In the genomic region with DNA sequence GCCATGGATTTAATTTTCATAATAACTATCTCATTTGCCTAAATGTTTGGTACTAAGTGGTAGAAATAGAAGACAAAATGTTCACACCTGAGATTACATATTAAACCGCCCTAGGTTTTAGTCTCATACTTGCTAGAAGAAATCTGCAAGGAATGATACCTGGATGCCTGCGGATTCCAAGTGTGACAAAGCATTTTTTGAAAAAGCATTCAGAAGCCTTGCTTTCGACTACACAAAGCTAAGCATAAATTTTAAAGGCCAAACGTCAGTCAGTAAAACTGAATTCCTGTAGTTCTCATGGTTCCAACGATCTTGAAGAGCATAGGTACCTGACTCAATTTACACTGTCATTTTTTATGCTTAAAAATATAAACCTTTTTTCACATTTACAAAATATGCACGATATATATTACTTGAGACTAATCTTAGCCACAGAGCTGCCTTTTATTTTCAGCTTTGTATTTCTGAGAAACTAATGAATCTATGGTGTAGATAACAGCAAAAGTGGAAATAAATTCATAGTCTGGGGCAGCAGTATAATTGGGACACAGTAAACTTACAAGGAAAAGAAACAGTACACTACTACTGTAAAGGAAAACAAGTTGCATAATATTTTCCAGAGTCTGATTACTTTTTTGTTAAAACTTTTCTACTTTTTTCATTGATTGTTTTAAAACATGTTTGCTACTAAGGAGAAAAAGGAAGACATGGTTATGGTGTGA, we compare ENCODE assay signal across 10 cellular contexts. TPM values are rescaled to one million over a fixed set of nuclear protein-coding genes. Genes with fewer than 3 reads are reported as not detected.
A peak's percentile ranks its signal among the peaks of the same experiment; 100 is the strongest.
DNase-seq lines count a peak whose midpoint lies in the region; ATAC-seq and TF ChIP-seq lines count a peak whose summit lies in the region.
"Had no signal": no experiment of that assay in that cellular context is flagged by ENCODE, and none has a peak within 500 bp of the region (broad histone marks: within the 10 kb centered on the region; RNA-seq: fewer than 3 reads in every experiment).

No MANE protein-coding gene starts in this region.

- peak overlapping the region; percentile 96 for H3K27ac Mint-ChIP-seq in T-helper 2 cell treated with Interferon-gamma antibody and Interleukin-4, amounts not matched to agents 5 μg/mL and 100 μg/mL, for 36 hours
- H3K27ac Mint-ChIP-seq in glutamatergic neuron (ENCODE audit: unreplicated experiment) = no peak overlapping the region
- H3K27ac Mint-ChIP-seq in stimulated activated effector memory CD8-positive, alpha-beta T cell treated with anti-CD3 and anti-CD28 coated beads, Interleukin-12 subunit alpha, Interleukin-12 subunit beta, amount 100 ng/mL, for 72 hours = peak overlapping the region; percentile 87

- no peaks in the 10 kb centered on the region for H3K27me3 Mint-ChIP-seq in T-helper 2 cell treated with Interferon-gamma antibody and Interleukin-4, amounts not matched to agents 5 μg/mL and 100 μg/mL, for 36 hours (ENCODE audit: low read depth)
- H3K27me3 Mint-ChIP-seq in glutamatergic neuron (ENCODE audit: unreplicated experiment) = no peaks in the 10 kb centered on the region

- H3K4me1 Mint-ChIP-seq in T-helper 2 cell treated with Interferon-gamma antibody and Interleukin-4, amounts not matched to agents 5 μg/mL and 100 μg/mL, for 36 hours (ENCODE audit: low read depth) = peaks cover 40% of the 10 kb centered on the region
- peaks cover 3% of the 10 kb centered on the region for H3K4me1 Mint-ChIP-seq in glutamatergic neuron (ENCODE audit: low read depth, unreplicated experiment)
- H3K4me1 Mint-ChIP-seq in stimulated activated effector memory CD8-positive, alpha-beta T cell treated with anti-CD3 and anti-CD28 coated beads, Interleukin-12 subunit alpha, Interleukin-12 subunit beta, amount 100 ng/mL, for 72 hours = peaks cover 22% of the 10 kb centered on the region

- no peak for DNase-seq in T-helper 2 cell treated with Interferon-gamma antibody and Interleukin-4, amounts not matched to agents 5 μg/mL and 100 μg/mL, for 36 hours (ENCODE audit: low spot score)
- DNase-seq in T-helper 2 cell = no peak
- no peak for DNase-seq in glutamatergic neuron
- DNase-seq in stimulated activated effector memory CD8-positive, alpha-beta T cell treated with anti-CD3 and anti-CD28 coated beads, Interleukin-12 subunit alpha, Interleukin-12 subunit beta, amount 100 ng/mL, for 72 hours (ENCODE audit: low spot score in 2 of 2) = no peak
- DNase-seq: foreskin fibroblast, SHP77 treated with DMSO at 0.1 percent for 48 hours had no signal

- H3K4me3 Mint-ChIP-seq in T-helper 2 cell treated with Interferon-gamma antibody and Interleukin-4, amounts not matched to agents 5 μg/mL and 100 μg/mL, for 36 hours = peak overlapping the region; percentile 92
- peak overlapping the region; percentile 78 for H3K4me3 Mint-ChIP-seq in glutamatergic neuron (ENCODE audit: unreplicated experiment)
- H3K4me3 Mint-ChIP-seq in stimulated activated effector memory CD8-positive, alpha-beta T cell treated with anti-CD3 and anti-CD28 coated beads, Interleukin-12 subunit alpha, Interleukin-12 subunit beta, amount 100 ng/mL, for 72 hours = peak overlapping the region; percentile 78

- no peak for TF ChIP-seq CTCF in VCaP (conservative IDR thresholded peaks at IDR 0.05)
- TF ChIP-seq CTCF in glutamatergic neuron (IDR thresholded peaks at IDR 0.05; ENCODE audit: partially characterized antibody, unreplicated experiment) = no peak

- peaks cover 3% of the 10 kb centered on the region for H3K36me3 Mint-ChIP-seq in T-helper 2 cell treated with Interferon-gamma antibody and Interleukin-4, amounts not matched to agents 5 μg/mL and 100 μg/mL, for 36 hours (ENCODE audit: low read depth)
- no peaks in the 10 kb centered on the region for H3K36me3 Mint-ChIP-seq in glutamatergic neuron (ENCODE audit: unreplicated experiment)
- no peaks in the 10 kb centered on the region for H3K36me3 Mint-ChIP-seq in stimulated activated effector memory CD8-positive, alpha-beta T cell treated with anti-CD3 and anti-CD28 coated beads, Interleukin-12 subunit alpha, Interleukin-12 subunit beta, amount 100 ng/mL, for 72 hours

- peak overlapping the region; percentile 82 for H3K27ac ChIP-seq in VCaP

- no peak for ATAC-seq in stimulated activated effector memory CD8-positive, alpha-beta T cell treated with anti-CD3 and anti-CD28 coated beads, Interleukin-12 subunit alpha, Interleukin-12 subunit beta, amount 100 ng/mL, for 72 hours
- ATAC-seq in HG03039 (IDR thresholded peaks at IDR 0.05; ENCODE audit: unreplicated experiment) (no peak), HG02798 (IDR thresholded peaks at IDR 0.05; ENCODE audit: poor library complexity, unreplicated experiment) (no peak), GM21367 (IDR thresholded peaks at IDR 0.05; ENCODE audit: unreplicated experiment) (no peak)

- H3K9me3 Mint-ChIP-seq in T-helper 2 cell treated with Interferon-gamma antibody and Interleukin-4, amounts not matched to agents 5 μg/mL and 100 μg/mL, for 36 hours = peaks cover 3% of the 10 kb centered on the region
- no peaks in the 10 kb centered on the region for H3K9me3 Mint-ChIP-seq in glutamatergic neuron (ENCODE audit: unreplicated experiment)
- no peaks in the 10 kb centered on the region for H3K9me3 Mint-ChIP-seq in stimulated activated effector memory CD8-positive, alpha-beta T cell treated with anti-CD3 and anti-CD28 coated beads, Interleukin-12 subunit alpha, Interleukin-12 subunit beta, amount 100 ng/mL, for 72 hours

RNA-seq across cellular contexts. Expression of a gene that starts 1.2 kb away (rescaled TPM):
- total RNA-seq in glutamatergic neuron (ENCODE audit: unreplicated experiment) = not detected

RNA-seq across cellular contexts. Expression of a gene that starts 28.5 kb away (rescaled TPM):
- 0.71 TPM for total RNA-seq in glutamatergic neuron (ENCODE audit: unreplicated experiment)
